ENCODE assay signal across 1 cellular context in the genomic region with DNA sequence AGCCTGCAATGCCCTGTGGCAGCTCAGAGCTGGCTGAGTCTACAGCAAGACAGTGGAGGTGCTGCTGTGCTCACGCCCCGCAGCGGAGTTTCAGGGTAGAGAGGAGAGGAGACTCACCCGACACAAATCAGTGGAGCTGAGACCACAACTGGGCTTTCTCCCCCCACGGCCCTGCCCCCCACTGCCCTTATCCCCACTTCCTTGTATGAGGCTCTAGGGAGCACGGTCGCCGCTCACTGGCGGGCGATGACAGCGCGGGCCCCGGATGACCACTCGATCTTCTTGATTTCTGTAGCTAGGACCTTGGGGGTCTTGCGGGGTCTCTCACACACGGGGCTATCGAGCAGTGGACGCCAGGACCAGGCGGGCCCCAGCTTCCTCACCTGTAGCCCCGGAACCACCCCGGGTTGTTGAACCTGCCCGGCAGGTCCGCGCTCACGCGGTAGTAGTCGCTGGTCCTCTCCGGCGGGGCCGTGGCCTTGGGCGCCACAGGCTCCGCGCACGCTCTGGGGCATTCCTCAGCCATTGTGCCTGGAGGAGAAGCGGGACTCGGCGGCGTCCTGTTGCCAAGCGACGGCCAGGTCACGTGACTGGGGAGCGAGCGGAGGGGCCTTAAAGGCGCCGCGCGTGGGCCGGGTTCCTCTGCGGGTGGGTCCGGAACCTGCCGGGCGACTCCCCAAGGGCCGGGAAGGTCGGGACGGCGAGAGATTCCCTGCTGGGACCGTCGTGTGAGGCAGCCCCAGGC.
TF ChIP-seq lines count a peak whose summit lies in the region.

No MANE protein-coding gene starts in this region.

TF ChIP-seq in SK-N-SH, 30 proteins besides CTCF, POLR2A, EP300 and RAD21 (continued from another document):
- TF ChIP-seq, protein P1, sequence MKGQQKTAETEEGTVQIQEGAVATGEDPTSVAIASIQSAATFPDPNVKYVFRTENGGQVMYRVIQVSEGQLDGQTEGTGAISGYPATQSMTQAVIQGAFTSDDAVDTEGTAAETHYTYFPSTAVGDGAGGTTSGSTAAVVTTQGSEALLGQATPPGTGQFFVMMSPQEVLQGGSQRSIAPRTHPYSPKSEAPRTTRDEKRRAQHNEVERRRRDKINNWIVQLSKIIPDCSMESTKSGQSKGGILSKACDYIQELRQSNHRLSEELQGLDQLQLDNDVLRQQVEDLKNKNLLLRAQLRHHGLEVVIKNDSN (IDR thresholded peaks at IDR 0.05; ENCODE audit: borderline replicate concordance, low read depth), result peak; percentile 99
- peak; percentile 63; the same call in 1 of the 2 replicates for TF ChIP-seq TAF1 (IDR thresholded peaks at IDR 0.05; ENCODE audit: borderline replicate concordance, low read depth, low read length)
